In genomic region chr22:22920910-22921550, GRCh38 we compare ENCODE assay signal across 33 cellular contexts. TPM values are rescaled to one million over a fixed set of nuclear protein-coding genes. Genes with fewer than 3 reads are reported as not detected.
"Had no signal": no experiment of that assay in that cellular context is flagged by ENCODE, and none has a peak within 500 bp of the region (broad histone marks: within the 10 kb centered on the region; RNA-seq: fewer than 3 reads in every experiment).

No MANE protein-coding gene starts in this region.

- H3K9me3 Mint-ChIP-seq: activated CD4-positive, alpha-beta memory T cell treated with anti-CD3 and anti-CD28 coated beads for 36 hours; activated naive CD4-positive, alpha-beta T cell treated with anti-CD3 and anti-CD28 coated beads, Interleukin-2, amount 10 ng/mL, durations not matched to agents 7 days and 5 days; central memory CD8-positive, alpha-beta T cell; dendritic cell treated with granulocyte-macrophage colony-stimulating factor and Interleukin-4, amounts not matched to agents 40 ng/mL and 50 ng/mL, for 4 days; nephron progenitor cell; T-helper 1 cell treated with Interleukin-12 subunit alpha and Interleukin-12 subunit beta and Interleukin-4 antibody, amounts not matched to agents 30 μg/mL and 1 μg/mL, for 36 hours had no signal

- H3K4me1 Mint-ChIP-seq: central memory CD8-positive, alpha-beta T cell had no signal

- H3K36me3 Mint-ChIP-seq: activated CD4-positive, alpha-beta memory T cell treated with anti-CD3 and anti-CD28 coated beads for 36 hours; activated naive CD4-positive, alpha-beta T cell treated with anti-CD3 and anti-CD28 coated beads, Interleukin-2, amount 10 ng/mL, durations not matched to agents 7 days and 5 days had no signal

- DNase-seq: activated CD4-positive, alpha-beta memory T cell treated with anti-CD3 and anti-CD28 coated beads for 36 hours; activated CD4-positive, alpha-beta T cell treated with anti-CD3 and anti-CD28 coated beads for 48 hours; activated CD8-positive, alpha-beta memory T cell treated with anti-CD3 and anti-CD28 coated beads, Interleukin-2, amount 50 U/mL, for 4 hours; activated gamma-delta T cell; activated naive CD4-positive, alpha-beta T cell treated with anti-CD3 and anti-CD28 coated beads, Interleukin-2, amount 10 ng/mL, durations not matched to agents 7 days and 5 days; activated T-cell treated with anti-CD3 and anti-CD28 coated beads, Interleukin-2, amount 50 U/mL, for 1 hour; anterior cingulate cortex; esophagus squamous epithelium; foreskin melanocyte; heart right ventricle; kidney glomerular epithelial cell; nephron progenitor cell; ovary; stimulated activated CD4-positive, alpha-beta T cell treated with anti-CD3 and anti-CD28 coated beads, Interleukin-2, amount 100 ng/mL, for 48 hours; T-helper 9 cell; tibial artery had no signal

- H3K4me1 ChIP-seq: esophagus squamous epithelium, heart right ventricle, left lung, right lobe of liver, suprapubic skin, tibial artery had no signal

- H3K27ac Mint-ChIP-seq: activated CD4-positive, alpha-beta memory T cell treated with anti-CD3 and anti-CD28 coated beads for 36 hours; activated naive CD4-positive, alpha-beta T cell treated with anti-CD3 and anti-CD28 coated beads, Interleukin-2, amount 10 ng/mL, durations not matched to agents 7 days and 5 days; dendritic cell treated with granulocyte-macrophage colony-stimulating factor and Interleukin-4, amounts not matched to agents 40 ng/mL and 50 ng/mL, for 4 days; nephron progenitor cell; progenitor cell of endocrine pancreas; T-helper 1 cell treated with Interleukin-12 subunit alpha and Interleukin-12 subunit beta and Interleukin-4 antibody, amounts not matched to agents 30 μg/mL and 1 μg/mL, for 36 hours had no signal

- ATAC-seq: heart right ventricle, left lung, right lobe of liver had no signal

- H3K4me3 ChIP-seq: esophagus squamous epithelium, heart right ventricle, left lung, lung, ovary, right lobe of liver, suprapubic skin, tibial artery had no signal

- H3K9me3 ChIP-seq: esophagus squamous epithelium, heart right ventricle, left lung, ovary, right lobe of liver, suprapubic skin, tibial artery had no signal

- FAIRE-seq: bronchial epithelial cell, endometrium, TTC549 had no signal

- H3K27me3 ChIP-seq: ovary, right lobe of liver, suprapubic skin had no signal

- H3K4me3 Mint-ChIP-seq: activated CD4-positive, alpha-beta memory T cell treated with anti-CD3 and anti-CD28 coated beads for 36 hours; activated naive CD4-positive, alpha-beta T cell treated with anti-CD3 and anti-CD28 coated beads, Interleukin-2, amount 10 ng/mL, durations not matched to agents 7 days and 5 days; central memory CD8-positive, alpha-beta T cell; dendritic cell treated with granulocyte-macrophage colony-stimulating factor and Interleukin-4, amounts not matched to agents 40 ng/mL and 50 ng/mL, for 4 days; nephron progenitor cell; T-helper 1 cell treated with Interleukin-12 subunit alpha and Interleukin-12 subunit beta and Interleukin-4 antibody, amounts not matched to agents 30 μg/mL and 1 μg/mL, for 36 hours had no signal

- H3K36me3 ChIP-seq: esophagus squamous epithelium, heart right ventricle, left lung, ovary, right lobe of liver, suprapubic skin, tibial artery had no signal

- H3K27ac ChIP-seq: epithelial cell of prostate, esophagus squamous epithelium, heart right ventricle, left lung, ovary, right lobe of liver, suprapubic skin, tibial artery, VCaP had no signal

RNA-seq across cellular contexts. Expression of gene IGLL5, which starts 33.4 kb away (rescaled TPM):
- total RNA-seq: activated CD4-positive, alpha-beta memory T cell treated with anti-CD3 and anti-CD28 coated beads for 36 hours; activated CD8-positive, alpha-beta memory T cell treated with anti-CD3 and anti-CD28 coated beads for 36 hours; bronchial epithelial cell; glomerular endothelial cell; progenitor cell of endocrine pancreas; renal cortical epithelial cell; skeletal muscle tissue; suprapubic skin had no signal
